In the genomic region with DNA sequence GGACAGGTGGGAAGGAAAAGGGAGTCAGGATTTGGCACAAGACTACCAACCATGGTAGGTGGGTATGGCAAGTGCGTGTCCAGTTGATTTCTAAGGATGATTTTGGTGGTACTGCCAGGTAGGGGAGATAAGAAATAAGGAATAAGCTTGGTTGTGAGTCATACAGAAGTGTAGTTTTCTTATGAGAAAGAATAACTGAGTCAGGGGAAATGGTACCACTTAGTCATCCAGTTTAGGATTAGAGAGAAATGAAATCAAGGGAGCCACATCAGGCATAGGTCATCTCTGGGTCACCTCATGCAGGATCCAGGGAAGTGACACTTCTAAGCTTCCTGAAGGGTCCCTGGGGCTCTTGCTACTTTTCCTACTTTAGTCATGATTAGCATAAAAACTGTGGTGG, we compare ENCODE assay signal across 16 cellular contexts.
DNase-seq lines count a peak whose midpoint lies in the region; ATAC-seq, FAIRE-seq and TF ChIP-seq lines count a peak whose summit lies in the region.
"Had no signal": no experiment of that assay in that cellular context is flagged by ENCODE, and none has a peak within 500 bp of the region (broad histone marks: within the 10 kb centered on the region; RNA-seq: fewer than 3 reads in every experiment).

No MANE protein-coding gene starts in this region.

- no peaks in the 10 kb centered on the region for H3K79me2 ChIP-seq in astrocyte (ENCODE audit: insufficient read depth, low read length)

- H3K9ac ChIP-seq in astrocyte (ENCODE audit: low read length) = no peak overlapping the region

- peak overlapping the region; percentile 10 for H3K4me2 ChIP-seq in astrocyte (ENCODE audit: low read length)

- H3K4me3 Mint-ChIP-seq in activated CD4-positive, alpha-beta T cell treated with anti-CD3 and anti-CD28 coated beads for 36 hours = no peak overlapping the region
- H3K4me3 Mint-ChIP-seq in astrocyte (ENCODE audit: unreplicated experiment) (no peak overlapping the region), WTC11 (no peak overlapping the region)
- H3K4me3 Mint-ChIP-seq: CD8-positive, alpha-beta memory T cell; nephron had no signal

- CTCF ChIA-PET in activated CD4-positive, alpha-beta T cell treated with anti-CD3 and anti-CD28 coated beads for 36 hours (lab: Charles Lee) = interaction anchor here (1.2 kb wide), 1 partner anchor 47 kb away, joined by 3 read pairs; no protein-coding TSS in a partner anchor
- CTCF ChIA-PET in WTC11 (lab: Charles Lee) = no interaction called here

- TF ChIP-seq CTCF in astrocyte (IDR thresholded peaks at IDR 0.05; ENCODE audit: insufficient read depth, low read depth, low read length) = no peak
- no peak for TF ChIP-seq CTCF in WTC11 (IDR thresholded peaks at IDR 0.05)

- H3K4me3 ChIP-seq in astrocyte (ENCODE audit: insufficient read depth, low read depth, low read length) = no peak overlapping the region
- H3K4me3 ChIP-seq: ascending aorta, lung had no signal

- ATAC-seq in activated CD4-positive, alpha-beta T cell treated with anti-CD3 and anti-CD28 coated beads for 36 hours = peak; percentile 89
- ATAC-seq in HG03460 (IDR thresholded peaks at IDR 0.05; ENCODE audit: unreplicated experiment) (no peak), WTC11 (no peak)

- no peak for DNase-seq in activated CD4-positive, alpha-beta T cell treated with anti-CD3 and anti-CD28 coated beads for 36 hours
- DNase-seq in activated CD4-positive, alpha-beta T cell treated with anti-CD3 and anti-CD28 coated beads for 1 hour = no peak
- DNase-seq in HT1080 (ENCODE audit: low read depth) (peak; percentile 86), astrocyte (ENCODE audit: low read depth) (peak; percentile 55), renal cortical epithelial cell (ENCODE audit: low read depth) (peak; percentile 42), WTC11 (ENCODE audit: low spot score) (no peak), inferior parietal cortex (ENCODE audit: extremely low spot score) (no peak)
- DNase-seq: activated CD8-positive, alpha-beta memory T cell treated with anti-CD3 and anti-CD28 coated beads, Interleukin-2, amount 50 U/mL, for 48 hours; CD8-positive, alpha-beta memory T cell; GF-D8; NCI-H1105 treated with DMSO at 0.1 percent for 48 hours; stimulated activated CD4-positive, alpha-beta T cell treated with anti-CD3 and anti-CD28 coated beads, Interleukin-1b, Interleukin-23, amount 100 ng/mL, for 48 hours had no signal

- H2AFZ ChIP-seq in astrocyte (ENCODE audit: low read depth, low read length) = no peak overlapping the region

- POLR2A ChIA-PET in activated CD4-positive, alpha-beta T cell treated with anti-CD3 and anti-CD28 coated beads for 36 hours (lab: Charles Lee) = interaction anchor here (0.6 to 0.8 kb wide), 2 partner anchors 17 to 118 kb away, joined by 3 to 8 read pairs; no protein-coding TSS in a partner anchor
- POLR2A ChIA-PET in WTC11 (lab: Charles Lee) = no interaction called here

- intact Hi-C loops in activated CD4-positive, alpha-beta T cell treated with anti-CD3 and anti-CD28 coated beads for 36 hours (cut with DNase I, micrococcal nuclease) = loop anchor here (1.0 to 10.0 kb wide), 6 partner anchors 40 to 570 kb away; no protein-coding TSS in a partner anchor

- no peaks in the 10 kb centered on the region for H3K36me3 Mint-ChIP-seq in activated CD4-positive, alpha-beta T cell treated with anti-CD3 and anti-CD28 coated beads for 36 hours (ENCODE audit: low read depth)
- H3K36me3 Mint-ChIP-seq in astrocyte (ENCODE audit: low read depth, unreplicated experiment) (peaks cover 3% of the 10 kb centered on the region), WTC11 (no peaks in the 10 kb centered on the region)
- H3K36me3 Mint-ChIP-seq: CD8-positive, alpha-beta memory T cell had no signal

- peak overlapping the region; percentile 63 for H3K27ac ChIP-seq in astrocyte (ENCODE audit: low read depth, low read length)
- H3K27ac ChIP-seq: ascending aorta had no signal

- H3K27me3 Mint-ChIP-seq in activated CD4-positive, alpha-beta T cell treated with anti-CD3 and anti-CD28 coated beads for 36 hours = no peaks in the 10 kb centered on the region
- H3K27me3 Mint-ChIP-seq in astrocyte (ENCODE audit: low read depth, unreplicated experiment) (peaks cover 6% of the 10 kb centered on the region), WTC11 (ENCODE audit: low read depth) (peaks cover 37% of the 10 kb centered on the region)

- H3K36me3 ChIP-seq in astrocyte (ENCODE audit: insufficient read depth, low read length) = no peaks in the 10 kb centered on the region
- H3K36me3 ChIP-seq: ascending aorta had no signal

- peak; percentile 5 for FAIRE-seq in astrocyte (lab: Jason Lieb, UNC)

- H4K20me1 ChIP-seq in astrocyte (ENCODE audit: insufficient read depth, low read length) = no peaks in the 10 kb centered on the region

- peaks cover 21% of the 10 kb centered on the region for H3K4me1 ChIP-seq in astrocyte (ENCODE audit: insufficient read depth, low read length)
- H3K4me1 ChIP-seq: ascending aorta had no signal

- H3K9me3 ChIP-seq in astrocyte (ENCODE audit: insufficient read depth, low read depth, low read length) = no peaks in the 10 kb centered on the region
- H3K9me3 ChIP-seq: ascending aorta had no signal

- peak overlapping the region; percentile 74 for H3K27ac Mint-ChIP-seq in activated CD4-positive, alpha-beta T cell treated with anti-CD3 and anti-CD28 coated beads for 36 hours
- H3K27ac Mint-ChIP-seq in astrocyte (ENCODE audit: unreplicated experiment) (no peak overlapping the region), WTC11 (no peak overlapping the region)
- H3K27ac Mint-ChIP-seq: CD8-positive, alpha-beta memory T cell; nephron had no signal

- H3K9me3 Mint-ChIP-seq in activated CD4-positive, alpha-beta T cell treated with anti-CD3 and anti-CD28 coated beads for 36 hours (ENCODE audit: low read depth) = no peaks in the 10 kb centered on the region
- H3K9me3 Mint-ChIP-seq in astrocyte (ENCODE audit: unreplicated experiment) = no peaks in the 10 kb centered on the region
- H3K9me3 Mint-ChIP-seq in WTC11 = no peaks in the 10 kb centered on the region; the same call in 1 of the 2 replicates

- H3K4me1 Mint-ChIP-seq in activated CD4-positive, alpha-beta T cell treated with anti-CD3 and anti-CD28 coated beads for 36 hours = peaks cover 23% of the 10 kb centered on the region
- peaks cover 2% of the 10 kb centered on the region for H3K4me1 Mint-ChIP-seq in astrocyte (ENCODE audit: low read depth, unreplicated experiment)
- H3K4me1 Mint-ChIP-seq in WTC11 = peaks cover 24% of the 10 kb centered on the region
- H3K4me1 Mint-ChIP-seq: CD8-positive, alpha-beta memory T cell; nephron had no signal

- H3K27me3 ChIP-seq in astrocyte (ENCODE audit: insufficient read depth, low read length) = no peaks in the 10 kb centered on the region
- H3K27me3 ChIP-seq: ascending aorta had no signal

TF ChIP-seq in WTC11, 78 proteins besides CTCF, POLR2A, EP300 and RAD21 (continues in another document):
- no peak for TF ChIP-seq NFE2L1 (CRISPR knock-in tag; IDR thresholded peaks at IDR 0.05)
- TF ChIP-seq, protein P1, sequence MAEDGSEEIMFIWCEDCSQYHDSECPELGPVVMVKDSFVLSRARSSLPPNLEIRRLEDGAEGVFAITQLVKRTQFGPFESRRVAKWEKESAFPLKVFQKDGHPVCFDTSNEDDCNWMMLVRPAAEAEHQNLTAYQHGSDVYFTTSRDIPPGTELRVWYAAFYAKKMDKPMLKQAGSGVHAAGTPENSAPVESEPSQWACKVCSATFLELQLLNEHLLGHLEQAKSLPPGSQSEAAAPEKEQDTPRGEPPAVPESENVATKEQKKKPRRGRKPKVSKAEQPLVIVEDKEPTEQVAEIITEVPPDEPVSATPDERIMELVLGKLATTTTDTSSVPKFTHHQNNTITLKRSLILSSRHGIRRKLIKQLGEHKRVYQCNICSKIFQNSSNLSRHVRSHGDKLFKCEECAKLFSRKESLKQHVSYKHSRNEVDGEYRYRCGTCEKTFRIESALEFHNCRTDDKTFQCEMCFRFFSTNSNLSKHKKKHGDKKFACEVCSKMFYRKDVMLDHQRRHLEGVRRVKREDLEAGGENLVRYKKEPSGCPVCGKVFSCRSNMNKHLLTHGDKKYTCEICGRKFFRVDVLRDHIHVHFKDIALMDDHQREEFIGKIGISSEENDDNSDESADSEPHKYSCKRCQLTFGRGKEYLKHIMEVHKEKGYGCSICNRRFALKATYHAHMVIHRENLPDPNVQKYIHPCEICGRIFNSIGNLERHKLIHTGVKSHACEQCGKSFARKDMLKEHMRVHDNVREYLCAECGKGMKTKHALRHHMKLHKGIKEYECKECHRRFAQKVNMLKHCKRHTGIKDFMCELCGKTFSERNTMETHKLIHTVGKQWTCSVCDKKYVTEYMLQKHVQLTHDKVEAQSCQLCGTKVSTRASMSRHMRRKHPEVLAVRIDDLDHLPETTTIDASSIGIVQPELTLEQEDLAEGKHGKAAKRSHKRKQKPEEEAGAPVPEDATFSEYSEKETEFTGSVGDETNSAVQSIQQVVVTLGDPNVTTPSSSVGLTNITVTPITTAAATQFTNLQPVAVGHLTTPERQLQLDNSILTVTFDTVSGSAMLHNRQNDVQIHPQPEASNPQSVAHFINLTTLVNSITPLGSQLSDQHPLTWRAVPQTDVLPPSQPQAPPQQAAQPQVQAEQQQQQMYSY (CRISPR knock-in tag; IDR thresholded peaks at IDR 0.05) = no peak
- TF ChIP-seq, protein P2, sequence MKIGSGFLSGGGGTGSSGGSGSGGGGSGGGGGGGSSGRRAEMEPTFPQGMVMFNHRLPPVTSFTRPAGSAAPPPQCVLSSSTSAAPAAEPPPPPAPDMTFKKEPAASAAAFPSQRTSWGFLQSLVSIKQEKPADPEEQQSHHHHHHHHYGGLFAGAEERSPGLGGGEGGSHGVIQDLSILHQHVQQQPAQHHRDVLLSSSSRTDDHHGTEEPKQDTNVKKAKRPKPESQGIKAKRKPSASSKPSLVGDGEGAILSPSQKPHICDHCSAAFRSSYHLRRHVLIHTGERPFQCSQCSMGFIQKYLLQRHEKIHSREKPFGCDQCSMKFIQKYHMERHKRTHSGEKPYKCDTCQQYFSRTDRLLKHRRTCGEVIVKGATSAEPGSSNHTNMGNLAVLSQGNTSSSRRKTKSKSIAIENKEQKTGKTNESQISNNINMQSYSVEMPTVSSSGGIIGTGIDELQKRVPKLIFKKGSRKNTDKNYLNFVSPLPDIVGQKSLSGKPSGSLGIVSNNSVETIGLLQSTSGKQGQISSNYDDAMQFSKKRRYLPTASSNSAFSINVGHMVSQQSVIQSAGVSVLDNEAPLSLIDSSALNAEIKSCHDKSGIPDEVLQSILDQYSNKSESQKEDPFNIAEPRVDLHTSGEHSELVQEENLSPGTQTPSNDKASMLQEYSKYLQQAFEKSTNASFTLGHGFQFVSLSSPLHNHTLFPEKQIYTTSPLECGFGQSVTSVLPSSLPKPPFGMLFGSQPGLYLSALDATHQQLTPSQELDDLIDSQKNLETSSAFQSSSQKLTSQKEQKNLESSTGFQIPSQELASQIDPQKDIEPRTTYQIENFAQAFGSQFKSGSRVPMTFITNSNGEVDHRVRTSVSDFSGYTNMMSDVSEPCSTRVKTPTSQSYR (CRISPR knock-in tag; IDR thresholded peaks at IDR 0.05) = no peak

Comparison
In these comparisons a context has a peak if more than half of its experiments do, and no peak if none do; other contexts are left out.
1. DNase-seq: peak in HT1080 (single experiment), astrocyte (single experiment) and renal cortical epithelial cell (single experiment); none in activated CD4-positive, alpha-beta T cell treated with anti-CD3 and anti-CD28 coated beads for 36 hours (single experiment), activated CD4-positive, alpha-beta T cell treated with anti-CD3 and anti-CD28 coated beads for 1 hour (single experiment), WTC11 (single experiment) and inferior parietal cortex (single experiment).